In genomic region chr12:122166422-122167327, GRCh38 we compare ENCODE assay signal across 10 cellular contexts. TPM values are rescaled to one million over a fixed set of nuclear protein-coding genes. Genes with fewer than 3 reads are reported as not detected.
DNase-seq lines count a peak whose midpoint lies in the region; ATAC-seq and TF ChIP-seq lines count a peak whose summit lies in the region.
"Had no signal": no experiment of that assay in that cellular context is flagged by ENCODE, and none has a peak within 500 bp of the region (broad histone marks: within the 10 kb centered on the region; RNA-seq: fewer than 3 reads in every experiment).

No MANE protein-coding gene starts in this region.

- H3K27ac ChIP-seq in HEK293 (ENCODE audit: extremely low read depth, low read depth, low read length) (no peak overlapping the region), left ventricle myocardium inferior (replicated peaks) (no peak overlapping the region)

- no peak overlapping the region for H3K27ac Mint-ChIP-seq in HFFc6

- TF ChIP-seq CTCF in HEK293 (tag by site-specific recombination; IDR thresholded peaks at IDR 0.05) = no peak
- TF ChIP-seq CTCF in HFFc6 (IDR thresholded peaks at IDR 0.05) = no peak
- TF ChIP-seq CTCF in left ventricle myocardium inferior (IDR thresholded peaks at IDR 0.05; ENCODE audit: borderline replicate concordance) = no peak

- ATAC-seq in GM18502 (IDR thresholded peaks at IDR 0.05; ENCODE audit: poor library complexity, unreplicated experiment) = peak; percentile 72
- ATAC-seq: SK-N-SH treated with all-trans-retinoic acid at 6 μM for 48 hours had no signal

- H3K36me3 ChIP-seq in HEK293 (ENCODE audit: control insufficient read depth in 2 of 2, insufficient read depth in 1 of 2, low read length in 2 of 2) (no peaks in the 10 kb centered on the region), left ventricle myocardium inferior (no peaks in the 10 kb centered on the region)

- H3K4me1 Mint-ChIP-seq in HFFc6 (ENCODE audit: low read depth) = no peaks in the 10 kb centered on the region

- in situ Hi-C loops in ACHN (cut with HindIII; ENCODE audit: low pct_ligation_motif_present, low pct_unique_long_range_greater_than_20kb, low sequenced_read_pairs) = no loop called here

- H3K9me3 ChIP-seq in HEK293 (ENCODE audit: control insufficient read depth, insufficient read depth, low read depth, low read length) (no peaks in the 10 kb centered on the region), left ventricle myocardium inferior (replicated peaks) (no peaks in the 10 kb centered on the region)

- POLR2A ChIA-PET in HEK293 (lab: Yijun Ruan, JAX) = no interaction called here

- no peak overlapping the region for H3K4me3 Mint-ChIP-seq in HFFc6

- H3K4me3 ChIP-seq in HEK293 (ENCODE audit: low read depth, low read length) (no peak overlapping the region), left ventricle myocardium inferior (no peak overlapping the region)

- H3K27me3 ChIP-seq in left ventricle myocardium inferior (ENCODE audit: low read depth) = peaks cover 42% of the 10 kb centered on the region

- CTCF ChIA-PET in HEK293 (lab: Yijun Ruan, JAX) = interaction anchor here (0.6 to 1.2 kb wide), 5 partner anchors 18 to 112 kb away, joined by 3 read pairs; no protein-coding TSS in a partner anchor

- no peaks in the 10 kb centered on the region for H3K9me3 Mint-ChIP-seq in HFFc6

- no peaks in the 10 kb centered on the region for H3K36me3 Mint-ChIP-seq in HFFc6 (ENCODE audit: low read depth)

- H3K4me1 ChIP-seq in HEK293 (ENCODE audit: control insufficient read depth, insufficient read depth, low read length) (no peaks in the 10 kb centered on the region), left ventricle myocardium inferior (no peaks in the 10 kb centered on the region)

- intact Hi-C loops in left ventricle myocardium inferior (cut with micrococcal nuclease) = no loop called here

- H3K27me3 Mint-ChIP-seq in HFFc6 (ENCODE audit: insufficient read depth) = peaks cover 23% of the 10 kb centered on the region

- DNase-seq in activated CD8-positive, alpha-beta memory T cell treated with anti-CD3 and anti-CD28 coated beads for 48 hours (ENCODE audit: low read depth in 2 of 3, low spot score in 2 of 3) = peak in 2 of 3 experiments; percentile 30 to 37
- DNase-seq in retina (peak; percentile 22), ACHN (no peak), NCI-H1105 (lab: John Stamatoyannopoulos, UW) (no peak), HFFc6 (no peak), left ventricle myocardium inferior (no peak)
- DNase-seq: NCI-H446 treated with DMSO at 0.1 percent for 48 hours had no signal

TF ChIP-seq in HEK293, 187 proteins besides CTCF, POLR2A, EP300 and RAD21:
- TF ChIP-seq ZBTB20 (tag by site-specific recombination; IDR thresholded peaks at IDR 0.05) (peak; percentile 46; the same call in 1 of the 2 replicates), SCRT2 (tag by site-specific recombination; IDR thresholded peaks at IDR 0.05) (0 out of 2 replicates have a peak, but pooled peaks have one; percentile 20), ZNF239 (tag by site-specific recombination; IDR thresholded peaks at IDR 0.05) (no peak)

RNA-seq across cellular contexts. Expression of gene IL31, which starts 7.3 kb away (rescaled TPM):
- total RNA-seq in HFFc6 (2021; fragmentation: NEBNext Ultra II Directional; extraction: Animal tissue kit (Norgen Biotek cat#: 25700)) = not detected
- total RNA-seq in left ventricle myocardium inferior = not detected

RNA-seq across cellular contexts. Expression of gene LRRC43, which starts 16.2 kb away (rescaled TPM):
- not detected for total RNA-seq in HFFc6 (2021; fragmentation: NEBNext Ultra II Directional; extraction: Animal tissue kit (Norgen Biotek cat#: 25700))
- 0.74 TPM for total RNA-seq in left ventricle myocardium inferior

RNA-seq across cellular contexts. Expression of gene B3GNT4, which starts 36.8 kb away (rescaled TPM):
- under 1 TPM in 2 of 6 experiments, not detected in 4; 0.13 to 0.14 TPM for total RNA-seq in HFFc6 (2021; fragmentation: NEBNext Ultra II Directional; extraction: Animal tissue kit (Norgen Biotek cat#: 25700))
- not detected for total RNA-seq in left ventricle myocardium inferior

RNA-seq across cellular contexts. Expression of gene DIABLO, which starts 59.2 kb away (rescaled TPM):
- total RNA-seq in HFFc6 (2021; fragmentation: NEBNext Ultra II Directional; extraction: Animal tissue kit (Norgen Biotek cat#: 25700)) = 10 to 100 TPM; 47.5 to 54.2 (median 48.8) TPM
- 29.7 TPM for total RNA-seq in left ventricle myocardium inferior

Comparison
In these comparisons a context has a peak if more than half of its experiments do, and no peak if none do; other contexts are left out.
1. DNase-seq: peak in activated CD8-positive, alpha-beta memory T cell treated with anti-CD3 and anti-CD28 coated beads for 48 hours (2 of 3) and retina (single experiment); none in ACHN (single experiment), NCI-H1105 (single experiment), HFFc6 (single experiment) and left ventricle myocardium inferior (single experiment).